Comparison of ENCODE assay signal across 11 cellular contexts in genomic region chr15:30175291-30175690, GRCh38. TPM values are rescaled to one million over a fixed set of nuclear protein-coding genes. Genes with fewer than 3 reads are reported as not detected.
"Had no signal": no experiment of that assay in that cellular context is flagged by ENCODE, and none has a peak within 500 bp of the region (broad histone marks: within the 10 kb centered on the region; RNA-seq: fewer than 3 reads in every experiment).

No MANE protein-coding gene starts in this region.

RNA-seq across cellular contexts. Expression of gene GOLGA8T, which starts 40.4 kb away (rescaled TPM):
- total RNA-seq: endothelial cell of umbilical vein, epithelial cell of proximal tubule, esophagus squamous epithelium, lung microvascular endothelial cell, progenitor cell of endocrine pancreas, smooth muscle cell, stomach, subcutaneous adipose tissue had no signal
- polyA plus RNA-seq: cardiac muscle cell; keratinocyte; naive thymus-derived CD4-positive, alpha-beta T cell; smooth muscle cell; stomach had no signal
